15 cellular contexts compared by ENCODE assay signal in the genomic region with DNA sequence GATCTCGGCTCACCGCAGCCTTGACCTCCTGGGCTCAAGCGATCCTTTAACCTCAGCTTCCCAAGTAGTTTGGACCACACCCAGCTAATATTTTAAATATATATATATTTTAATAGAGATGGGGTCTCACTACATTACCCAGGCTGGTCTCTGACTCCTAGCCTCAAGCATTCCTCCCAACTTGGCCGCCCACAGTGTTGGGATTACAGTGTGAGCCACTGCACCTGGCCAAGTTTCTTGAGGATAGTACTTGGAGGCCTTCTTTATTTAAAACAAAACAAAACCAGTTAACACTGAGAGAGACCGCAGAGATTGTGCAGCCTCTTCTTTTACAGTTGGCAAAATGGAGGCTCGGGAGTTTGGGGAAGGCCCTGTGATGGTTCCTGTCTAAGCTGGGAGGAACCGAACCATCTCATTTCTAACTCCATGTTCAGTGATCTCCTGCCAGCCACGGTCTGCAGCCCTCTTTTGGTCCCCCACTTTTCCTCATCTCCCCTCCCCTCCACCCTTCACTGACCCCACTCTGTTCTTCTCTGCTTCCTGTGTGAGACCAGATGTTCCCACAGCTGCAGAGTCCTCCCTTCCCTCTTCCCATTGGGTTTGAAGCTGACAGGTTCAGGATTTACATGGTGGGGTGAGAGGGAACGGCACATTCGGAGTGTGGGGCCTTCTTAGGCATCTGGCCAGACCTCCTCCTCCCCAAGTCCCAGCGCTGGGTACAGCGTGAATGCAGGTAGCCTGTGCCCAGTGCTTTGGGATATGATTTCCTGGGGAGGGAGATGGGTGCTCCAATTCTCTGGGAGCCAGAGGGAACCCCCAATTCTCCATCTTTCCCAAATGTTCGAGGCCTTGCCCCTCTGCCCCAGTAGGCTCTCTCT. TPM values are rescaled to one million over a fixed set of nuclear protein-coding genes. Genes with fewer than 3 reads are reported as not detected.
DNase-seq lines count a peak whose midpoint lies in the region; ATAC-seq and TF ChIP-seq lines count a peak whose summit lies in the region.
"Had no signal": no experiment of that assay in that cellular context is flagged by ENCODE, and none has a peak within 500 bp of the region (broad histone marks: within the 10 kb centered on the region; RNA-seq: fewer than 3 reads in every experiment).

No MANE protein-coding gene starts in this region.

- no CpG with 5 or more reads among the region's 13 CpGs for WGBS in H9 (ENCODE audit: extremely low coverage, insufficient read length, low lambda C conversion rate)
- WGBS in suprapubic skin, result 90% methylated on average over 12 of the region's 13 CpGs

- H3K23me2 ChIP-seq in H9 (ENCODE audit: insufficient read length, low read depth, low read length, poor library complexity, severe bottlenecking), result peaks cover 9% of the 10 kb centered on the region

- peaks cover 13 to 42% (median 17%) of the 10 kb centered on the region in 11 experiments for H3K27me3 ChIP-seq in BLaER1 treated with 17β-estradiol and CSF1 and Interleukin-3, amounts not matched to agents 10 nM and 100 nM
- H3K27me3 ChIP-seq in H9 (ENCODE audit: insufficient read depth, low read length) (peaks cover 18% of the 10 kb centered on the region), lower lobe of right lung (ENCODE audit: low read depth) (peaks cover 78% of the 10 kb centered on the region), suprapubic skin (peaks cover 88% of the 10 kb centered on the region)

- H2BK15ac ChIP-seq in H9 (ENCODE audit: low read depth, low read length), result no peak overlapping the region

- H3K4me3 ChIP-seq in BLaER1 treated with 17β-estradiol and CSF1 and Interleukin-3, amounts not matched to agents 10 nM and 100 nM, result no peak overlapping the region
- H3K4me3 ChIP-seq in lower lobe of right lung (no peak overlapping the region), suprapubic skin (no peak overlapping the region)
- H3K4me3 ChIP-seq: PC-9 had no signal

- H2AK5ac ChIP-seq in H9 (ENCODE audit: insufficient read length, low read length), result no peak overlapping the region

- peaks cover 11 to 63% (median 41%) of the 10 kb centered on the region in 10 experiments for H3K4me1 ChIP-seq in BLaER1 treated with 17β-estradiol and CSF1 and Interleukin-3, amounts not matched to agents 10 nM and 100 nM
- H3K4me1 ChIP-seq in H9 (ENCODE audit: insufficient read depth, low read length), result no peaks in the 10 kb centered on the region
- peaks cover 24% of the 10 kb centered on the region for H3K4me1 ChIP-seq in lower lobe of right lung
- H3K4me1 ChIP-seq in suprapubic skin, result peaks cover 22% of the 10 kb centered on the region

- H3K36me3 ChIP-seq in BLaER1 treated with 17β-estradiol and CSF1 and Interleukin-3, amounts not matched to agents 10 nM and 100 nM, result no peaks in the 10 kb centered on the region
- H3K36me3 ChIP-seq in lower lobe of right lung (no peaks in the 10 kb centered on the region), suprapubic skin (no peaks in the 10 kb centered on the region)

- H3K14ac ChIP-seq in H9 (ENCODE audit: insufficient read depth, low read length), result no peak overlapping the region

- H3K79me2 ChIP-seq in H9 (ENCODE audit: insufficient read depth, low read length), result no peaks in the 10 kb centered on the region

- H4K5ac ChIP-seq in H9 (ENCODE audit: insufficient read length, low read depth, low read length), result no peak overlapping the region

- H3K4me2 ChIP-seq in BLaER1 treated with 17β-estradiol and CSF1 and Interleukin-3, amounts not matched to agents 10 nM and 100 nM, result peak overlapping the region in 8 of 11 experiments; percentile 96 to 100 (median 99); a peak in 17 of 22 replicates
- no peak overlapping the region for H3K4me2 ChIP-seq in H9 (ENCODE audit: insufficient read depth, insufficient read length, low read length)
- H3K4me2 ChIP-seq: KMS-11 had no signal

- H3K79me1 ChIP-seq in H9 (ENCODE audit: insufficient read depth, low read depth, low read length, poor library complexity, severe bottlenecking), result no peaks in the 10 kb centered on the region

- no peaks in the 10 kb centered on the region for H3K9me3 ChIP-seq in BLaER1 treated with 17β-estradiol and CSF1 and Interleukin-3, amounts not matched to agents 10 nM and 100 nM (replicated peaks in 1 of 11)
- no peaks in the 10 kb centered on the region for H3K9me3 ChIP-seq in H9 (ENCODE audit: control insufficient read depth, low read depth, low read length)
- H3K9me3 ChIP-seq in lower lobe of right lung, result no peaks in the 10 kb centered on the region
- H3K9me3 ChIP-seq in suprapubic skin, result no peaks in the 10 kb centered on the region

- H3K9ac ChIP-seq in BLaER1 treated with 17β-estradiol and CSF1 and Interleukin-3, amounts not matched to agents 10 nM and 100 nM, result peak overlapping the region in 2 of 11 experiments; percentile 20 to 30; a peak in 1 of 22 replicates
- no peak overlapping the region for H3K9ac ChIP-seq in H9 (ENCODE audit: extremely low read depth, insufficient read length, low read length)
- H3K9ac ChIP-seq: KMS-11 had no signal

- no peak overlapping the region for H3T11ph ChIP-seq in H9 (ENCODE audit: low read length)

- H3K23ac ChIP-seq in H9 (ENCODE audit: insufficient read length, low read depth, low read length), result no peak overlapping the region

- no peak overlapping the region for H2BK20ac ChIP-seq in H9 (ENCODE audit: low read depth, low read length, poor library complexity, severe bottlenecking)

- no peak overlapping the region for H3K27ac Mint-ChIP-seq in H9

- peak; percentile 17 for DNase-seq in H9
- peak; percentile 10 for DNase-seq in lower lobe of right lung
- DNase-seq in suprapubic skin (ENCODE audit: low spot score in 2 of 2), result peak; percentile 31 to 58
- no peak for DNase-seq in C1 segment of cervical spinal cord (lab: John Stamatoyannopoulos, UW)
- DNase-seq in MV-4-11 (lab: John Stamatoyannopoulos, UW), result no peak
- DNase-seq in midbrain (lab: John Stamatoyannopoulos, UW), result no peak
- DNase-seq: DMS 273 treated with DMSO at 0.1 percent for 48 hours, NCI-H1092 treated with DMSO at 0.1 percent for 48 hours, NCI-H187, NCI-H446 treated with DMSO at 0.1 percent for 48 hours, NCI-H748 treated with DMSO at 0.1 percent for 48 hours, PC-9 had no signal

- H3K36me3 Mint-ChIP-seq in H9 (ENCODE audit: insufficient read depth in 1 of 3, low read depth in 3 of 3), result no peaks in the 10 kb centered on the region

- no peak overlapping the region for H2BK120ac ChIP-seq in H9 (ENCODE audit: low read depth, low read length, poor library complexity, severe bottlenecking)

- TF ChIP-seq CTCF in H9 (conservative IDR thresholded peaks at IDR 0.05), result no peak
- no peak for TF ChIP-seq CTCF in lower lobe of right lung (IDR thresholded peaks at IDR 0.05)
- no peak for TF ChIP-seq CTCF in suprapubic skin (IDR thresholded peaks at IDR 0.05)

- H4K91ac ChIP-seq in H9 (ENCODE audit: insufficient read length, low read depth, low read length), result no peak overlapping the region

- no peak overlapping the region for H2BK12ac ChIP-seq in H9 (ENCODE audit: insufficient read length, low read depth, low read length)

- no peak overlapping the region for H2BK5ac ChIP-seq in H9 (ENCODE audit: insufficient read length, low read length)

- H3K4ac ChIP-seq in H9 (ENCODE audit: low read depth, low read length), result no peak overlapping the region

- no peak for ATAC-seq in lower lobe of right lung

- no peak overlapping the region for H4K8ac ChIP-seq in H9 (replicated peaks; ENCODE audit: insufficient read length, low read depth, low read length)

- H3K4me3 Mint-ChIP-seq in H9, result no peak overlapping the region

- no peak overlapping the region for H3K56ac ChIP-seq in H9 (ENCODE audit: insufficient read length, low read depth, low read length)

- H3K18ac ChIP-seq in H9 (ENCODE audit: insufficient read length, low read depth, low read length), result no peak overlapping the region

- peaks cover 84% of the 10 kb centered on the region for H3K27me3 Mint-ChIP-seq in H9 (ENCODE audit: low read depth)

- TF ChIP-seq POLR2A in suprapubic skin (IDR thresholded peaks at IDR 0.05), result no peak

- no peak overlapping the region for H3K27ac ChIP-seq in BLaER1 treated with 17β-estradiol and CSF1 and Interleukin-3, amounts not matched to agents 10 nM and 100 nM
- H3K27ac ChIP-seq in H9 (ENCODE audit: insufficient read length, low read depth, low read length), result no peak overlapping the region
- no peak overlapping the region for H3K27ac ChIP-seq in lower lobe of right lung
- no peak overlapping the region for H3K27ac ChIP-seq in suprapubic skin
- H3K27ac ChIP-seq: KMS-11, PC-9 had no signal

- no peak overlapping the region for H2AFZ ChIP-seq in H9 (ENCODE audit: low read length)
- H2AFZ ChIP-seq: PC-9 had no signal

- TF ChIP-seq EP300 in suprapubic skin (IDR thresholded peaks at IDR 0.05), result no peak

- H4K20me1 ChIP-seq in BLaER1 treated with 17β-estradiol and CSF1 and Interleukin-3, amounts not matched to agents 10 nM and 100 nM, result peaks cover 0 to 31% (median 4%) of the 10 kb centered on the region in 11 experiments; a peak in 9 of 22 replicates
- H4K20me1 ChIP-seq in H9 (ENCODE audit: control insufficient read depth, insufficient read depth, insufficient read length), result no peaks in the 10 kb centered on the region

- H3K9me3 Mint-ChIP-seq in H9, result no peaks in the 10 kb centered on the region

- intact Hi-C loops in lower lobe of right lung (cut with DNase I), result no loop called here

- peaks cover 12 to 20% of the 10 kb centered on the region in 2 experiments for H3K4me1 Mint-ChIP-seq in H9

RNA-seq across cellular contexts. Expression of a gene that starts 1.4 kb away (rescaled TPM):
- total RNA-seq in H9 (2021) (0.57 and 0.72 TPM in 2 replicates), lower lobe of right lung (5.8 TPM), suprapubic skin (1 to 10 TPM in 3 of 4 donors, under 1 TPM in 1; 0.94 to 4.6 (median 1.3) TPM)
- total RNA-seq: MCF 10A had no signal

Comparison
In these comparisons a context has a peak if more than half of its experiments do, and no peak if none do; other contexts are left out.
1. DNase-seq: peak in H9 (single experiment), lower lobe of right lung (single experiment) and suprapubic skin (2 of 2); none in C1 segment of cervical spinal cord (0 of 14), MV-4-11 (single experiment) and midbrain (single experiment).